Comparison of ENCODE assay signal across 23 cellular contexts in genomic region chr16:67128887-67129286, GRCh38.
"Had no signal": no experiment of that assay in that cellular context is flagged by ENCODE, and none has a peak within 500 bp of the region (broad histone marks: within the 10 kb centered on the region; RNA-seq: fewer than 3 reads in every experiment).

No MANE protein-coding gene starts in this region.

- H3K4me1 ChIP-seq: body of pancreas, breast epithelium had no signal

- DNase-seq: activated CD4-positive, alpha-beta T cell treated with anti-CD3 and anti-CD28 coated beads, Interleukin-2, amount 10 ng/mL, durations not matched to agents 24 days and 14 days; activated CD4-positive, alpha-beta T cell treated with anti-CD3 and anti-CD28 coated beads, Interleukin-2, amount 50 U/mL, for 48 hours; activated CD8-positive, alpha-beta T cell treated with anti-CD3 and anti-CD28 coated beads, Interleukin-2, amount 10 ng/mL, durations not matched to agents 7 days and 5 days; activated gamma-delta T cell; activated naive CD4-positive, alpha-beta T cell treated with Interleukin-2 at 50 U/mL for 16 hours; activated naive CD8-positive, alpha-beta T cell treated with anti-CD3 and anti-CD28 coated beads, Interleukin-2, amount 10 ng/mL, durations not matched to agents 7 days and 5 days; activated T-cell treated with anti-CD3 and anti-CD28 coated beads, Interleukin-2, amount 50 U/mL, for 24 hours; body of pancreas; Kasumi-1; KG1; MG63; NCI-H1048; NCI-H1436 treated with DMSO at 0.1 percent for 48 hours; NCI-H1694 treated with DMSO at 0.1 percent for 48 hours; NCI-H2029; NCI-H345; NCI-H524 treated with DMSO at 0.1 percent for 48 hours; NCI-H748 treated with DMSO at 0.1 percent for 48 hours; NK-92 treated with Interleukin-12 subunit alpha and Interleukin-12 subunit beta, amount 100 ng/mL, for 24 hours; Right ventricle myocardium superior; T1000 had no signal

- H3K9me3 ChIP-seq: body of pancreas, breast epithelium, MG63 had no signal

- H3K27ac ChIP-seq: body of pancreas, breast epithelium, SK-N-MC had no signal

- ATAC-seq: activated CD8-positive, alpha-beta T cell treated with anti-CD3 and anti-CD28 coated beads, Interleukin-2, amount 10 ng/mL, durations not matched to agents 7 days and 5 days; body of pancreas had no signal

- H3K36me3 ChIP-seq: breast epithelium had no signal

- H3K4me3 ChIP-seq: body of pancreas, breast epithelium, MG63, SK-N-MC had no signal

- H3K27me3 ChIP-seq: body of pancreas, breast epithelium, MG63 had no signal
